ENCODE assay signal across 1 cellular context in the genomic region with DNA sequence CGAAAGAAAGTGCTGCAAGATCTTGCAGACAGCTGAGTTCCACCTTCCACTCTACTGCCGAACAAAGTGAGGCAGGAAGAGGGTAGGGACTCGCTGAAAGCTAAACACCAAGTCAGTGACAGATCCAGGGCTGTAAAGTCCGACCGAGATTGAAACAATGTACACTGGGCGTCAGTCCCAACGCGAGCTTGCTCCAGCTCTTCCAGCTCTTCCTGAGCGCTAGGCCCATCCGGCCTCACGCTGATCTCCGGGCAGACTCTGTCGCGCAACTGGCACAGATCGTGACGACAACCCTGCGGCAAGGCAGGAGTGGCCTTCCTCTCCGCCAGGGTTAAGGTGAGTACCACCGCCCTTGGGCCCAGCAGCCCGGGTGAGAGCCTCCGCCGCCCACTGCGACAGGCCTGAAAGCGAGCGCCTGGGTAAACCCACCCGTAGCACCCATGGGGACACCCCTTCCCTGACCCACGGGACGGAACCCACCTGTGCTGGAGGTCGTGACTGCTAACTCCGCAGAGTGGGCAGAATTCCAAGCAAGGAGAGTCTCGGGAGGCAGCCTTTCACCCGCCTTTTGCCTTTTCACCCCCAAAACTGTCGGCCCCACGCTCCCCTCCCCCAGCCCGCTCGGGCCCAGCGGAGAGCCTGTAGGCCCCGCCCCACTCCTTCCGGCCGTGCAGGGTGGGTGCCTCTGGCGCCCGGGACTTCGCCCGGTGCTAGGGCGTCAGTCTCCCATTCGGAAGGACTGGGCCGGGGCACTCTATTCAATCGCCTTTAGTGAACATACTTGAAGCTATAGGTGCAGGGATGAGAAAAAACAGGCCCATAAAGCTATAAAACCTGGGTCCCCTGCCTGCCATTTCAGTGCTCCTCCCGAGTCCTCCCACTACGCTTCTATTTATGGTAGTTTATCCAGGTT.
TF ChIP-seq lines count a peak whose summit lies in the region.

A gene (plus strand): TSS at position 275 of the 913 bp plus-strand sequence.
A gene with protein sequence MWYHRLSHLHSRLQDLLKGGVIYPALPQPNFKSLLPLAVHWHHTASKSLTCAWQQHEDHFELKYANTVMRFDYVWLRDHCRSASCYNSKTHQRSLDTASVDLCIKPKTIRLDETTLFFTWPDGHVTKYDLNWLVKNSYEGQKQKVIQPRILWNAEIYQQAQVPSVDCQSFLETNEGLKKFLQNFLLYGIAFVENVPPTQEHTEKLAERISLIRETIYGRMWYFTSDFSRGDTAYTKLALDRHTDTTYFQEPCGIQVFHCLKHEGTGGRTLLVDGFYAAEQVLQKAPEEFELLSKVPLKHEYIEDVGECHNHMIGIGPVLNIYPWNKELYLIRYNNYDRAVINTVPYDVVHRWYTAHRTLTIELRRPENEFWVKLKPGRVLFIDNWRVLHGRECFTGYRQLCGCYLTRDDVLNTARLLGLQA (minus strand): TSS at position 641 of the 913 bp plus-strand sequence. CDS start 67,676 bp downstream, outside the sequence.

TF ChIP-seq in K562, 482 proteins besides CTCF, POLR2A, EP300 and RAD21 (continued from another document and continues in another):
- TF ChIP-seq, protein P1, sequence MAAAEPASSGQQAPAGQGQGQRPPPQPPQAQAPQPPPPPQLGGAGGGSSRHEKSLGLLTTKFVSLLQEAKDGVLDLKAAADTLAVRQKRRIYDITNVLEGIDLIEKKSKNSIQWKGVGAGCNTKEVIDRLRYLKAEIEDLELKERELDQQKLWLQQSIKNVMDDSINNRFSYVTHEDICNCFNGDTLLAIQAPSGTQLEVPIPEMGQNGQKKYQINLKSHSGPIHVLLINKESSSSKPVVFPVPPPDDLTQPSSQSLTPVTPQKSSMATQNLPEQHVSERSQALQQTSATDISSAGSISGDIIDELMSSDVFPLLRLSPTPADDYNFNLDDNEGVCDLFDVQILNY (CRISPR knock-in tag; IDR thresholded peaks at IDR 0.05), result 0 out of 2 replicates have a peak, but pooled peaks have one; percentile 31
- TF ChIP-seq, protein P2, sequence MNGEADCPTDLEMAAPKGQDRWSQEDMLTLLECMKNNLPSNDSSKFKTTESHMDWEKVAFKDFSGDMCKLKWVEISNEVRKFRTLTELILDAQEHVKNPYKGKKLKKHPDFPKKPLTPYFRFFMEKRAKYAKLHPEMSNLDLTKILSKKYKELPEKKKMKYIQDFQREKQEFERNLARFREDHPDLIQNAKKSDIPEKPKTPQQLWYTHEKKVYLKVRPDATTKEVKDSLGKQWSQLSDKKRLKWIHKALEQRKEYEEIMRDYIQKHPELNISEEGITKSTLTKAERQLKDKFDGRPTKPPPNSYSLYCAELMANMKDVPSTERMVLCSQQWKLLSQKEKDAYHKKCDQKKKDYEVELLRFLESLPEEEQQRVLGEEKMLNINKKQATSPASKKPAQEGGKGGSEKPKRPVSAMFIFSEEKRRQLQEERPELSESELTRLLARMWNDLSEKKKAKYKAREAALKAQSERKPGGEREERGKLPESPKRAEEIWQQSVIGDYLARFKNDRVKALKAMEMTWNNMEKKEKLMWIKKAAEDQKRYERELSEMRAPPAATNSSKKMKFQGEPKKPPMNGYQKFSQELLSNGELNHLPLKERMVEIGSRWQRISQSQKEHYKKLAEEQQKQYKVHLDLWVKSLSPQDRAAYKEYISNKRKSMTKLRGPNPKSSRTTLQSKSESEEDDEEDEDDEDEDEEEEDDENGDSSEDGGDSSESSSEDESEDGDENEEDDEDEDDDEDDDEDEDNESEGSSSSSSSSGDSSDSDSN (IDR thresholded peaks at IDR 0.05; ENCODE audit: borderline replicate concordance in 1 of 2, low read depth in 2 of 2, low read length in 2 of 2), result 0 out of 4 replicates have a peak, but pooled peaks of 1 of the 2 experiments have one; percentile 24
- TF ChIP-seq GABPB1 (CRISPR knock-in tag; IDR thresholded peaks at IDR 0.05) (peak; percentile 82), ZNF778 (CRISPR knock-in tag; IDR thresholded peaks at IDR 0.05) (no peak), JUND (IDR thresholded peaks at IDR 0.05; ENCODE audit: borderline replicate concordance, low read depth, low read length) (no peak), JUND (tag; IDR thresholded peaks at IDR 0.05; ENCODE audit: borderline replicate concordance, low read depth, low read length) (no peak; the same call in 2 of the 3 replicates), NFRKB (IDR thresholded peaks at IDR 0.05; ENCODE audit: low read depth) (peak; percentile 51; the same call in 1 of the 2 replicates), POLR2G (IDR thresholded peaks at IDR 0.05; ENCODE audit: low read depth, low read length) (peak; percentile 82), ZBTB7A (IDR thresholded peaks at IDR 0.05; ENCODE audit: borderline replicate concordance, control insufficient read depth, low read depth, low read length) (peak; percentile 34; the same call in 1 of the 2 replicates), TEAD1 (CRISPR knock-in tag; IDR thresholded peaks at IDR 0.05) (0 out of 4 replicates have a peak, but pooled peaks of 1 of the 2 experiments have one; percentile 32), ZNF197 (CRISPR knock-in tag; IDR thresholded peaks at IDR 0.05; ENCODE audit: low read depth) (no peak), ETV1 (tag; conservative IDR thresholded peaks at IDR 0.05; ENCODE audit: low read depth) (0 out of 2 replicates have a peak, but pooled peaks have one; percentile 36), KAT7 (CRISPR knock-in tag; IDR thresholded peaks at IDR 0.05; ENCODE audit: borderline replicate concordance) (peak; percentile 26; the same call in 1 of the 2 replicates), YY1 (IDR thresholded peaks at IDR 0.05; ENCODE audit: borderline replicate concordance in 1 of 3, control insufficient read depth in 1 of 3, extremely low read depth in 1 of 3, insufficient read depth in 3 of 3, insufficient read length in 1 of 3, insufficient replicate concordance in 2 of 3, low read depth in 1 of 3, low read length in 2 of 3) (peak in 2 of 3 experiments; percentile 4 to 22), SAFB (IDR thresholded peaks at IDR 0.05; ENCODE audit: borderline replicate concordance, low read depth, low read length) (no peak), TGIF2 (CRISPR knock-in tag; IDR thresholded peaks at IDR 0.05) (no peak), GABPA (tag; conservative IDR thresholded peaks at IDR 0.05; ENCODE audit: low read depth) (peak; percentile 80), POLR2AphosphoS5 (IDR thresholded peaks at IDR 0.05; ENCODE audit: control insufficient read depth, insufficient read depth, low read depth, low read length) (peak; percentile 14; the same call in 1 of the 2 replicates), MEF2A (IDR thresholded peaks at IDR 0.05; ENCODE audit: control insufficient read depth, low read depth, low read length) (0 out of 2 replicates have a peak, but pooled peaks have one; percentile 7), NR4A1 (CRISPR knock-in tag; IDR thresholded peaks at IDR 0.05) (no peak), NR4A1 (tag; IDR thresholded peaks at IDR 0.05) (no peak), CREB1 (IDR thresholded peaks at IDR 0.05) (0 out of 2 replicates have a peak, but pooled peaks have one; percentile 27), CREB1 (CRISPR knock-in tag; IDR thresholded peaks at IDR 0.05) (0 out of 2 replicates have a peak, but pooled peaks have one; percentile 18), YBX1 (IDR thresholded peaks at IDR 0.05) (no peak), RBFOX2 (IDR thresholded peaks at IDR 0.05; ENCODE audit: low read depth, low read length) (peak; percentile 76), NBN (IDR thresholded peaks at IDR 0.05; ENCODE audit: low read depth) (no peak), TBP (optimal IDR thresholded peaks at IDR 0.05; ENCODE audit: low read depth, low read length) (peak; percentile 29), RNF2 (IDR thresholded peaks at IDR 0.05) (peak; percentile 26; the same call in 1 of the 2 replicates), MAZ (CRISPR knock-in tag; conservative IDR thresholded peaks at IDR 0.05 in 1 of 2, IDR thresholded peaks at IDR 0.05 in 1 of 2) (peak in 1 of 2 experiments; percentile 29; a peak in 1 of 4 replicates), SUPT5H (IDR thresholded peaks at IDR 0.05) (peak; percentile 61), ZNF224 (CRISPR knock-in tag; IDR thresholded peaks at IDR 0.05) (no peak), TOE1 (IDR thresholded peaks at IDR 0.05; ENCODE audit: borderline replicate concordance) (0 out of 2 replicates have a peak, but pooled peaks have one; percentile 28), TOE1 (CRISPR knock-in tag; IDR thresholded peaks at IDR 0.05; ENCODE audit: borderline replicate concordance, low read depth) (no peak), HNRNPL (IDR thresholded peaks at IDR 0.05; ENCODE audit: low read depth, low read length) (no peak), ZFX (CRISPR knock-in tag; IDR thresholded peaks at IDR 0.05) (peak; percentile 97), ZNF175 (CRISPR knock-in tag; IDR thresholded peaks at IDR 0.05; ENCODE audit: low read depth) (0 out of 2 replicates have a peak, but pooled peaks have one; percentile 31)
- TF ChIP-seq, protein P3, sequence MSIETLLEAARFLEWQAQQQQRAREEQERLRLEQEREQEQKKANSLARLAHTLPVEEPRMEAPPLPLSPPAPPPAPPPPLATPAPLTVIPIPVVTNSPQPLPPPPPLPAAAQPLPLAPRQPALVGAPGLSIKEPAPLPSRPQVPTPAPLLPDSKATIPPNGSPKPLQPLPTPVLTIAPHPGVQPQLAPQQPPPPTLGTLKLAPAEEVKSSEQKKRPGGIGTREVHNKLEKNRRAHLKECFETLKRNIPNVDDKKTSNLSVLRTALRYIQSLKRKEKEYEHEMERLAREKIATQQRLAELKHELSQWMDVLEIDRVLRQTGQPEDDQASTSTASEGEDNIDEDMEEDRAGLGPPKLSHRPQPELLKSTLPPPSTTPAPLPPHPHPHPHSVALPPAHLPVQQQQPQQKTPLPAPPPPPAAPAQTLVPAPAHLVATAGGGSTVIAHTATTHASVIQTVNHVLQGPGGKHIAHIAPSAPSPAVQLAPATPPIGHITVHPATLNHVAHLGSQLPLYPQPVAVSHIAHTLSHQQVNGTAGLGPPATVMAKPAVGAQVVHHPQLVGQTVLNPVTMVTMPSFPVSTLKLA (conservative IDR thresholded peaks at IDR 0.05), result 0 out of 4 replicates have a peak, but pooled peaks of 1 of the 2 experiments have one; percentile 24
- TF ChIP-seq, protein P4, sequence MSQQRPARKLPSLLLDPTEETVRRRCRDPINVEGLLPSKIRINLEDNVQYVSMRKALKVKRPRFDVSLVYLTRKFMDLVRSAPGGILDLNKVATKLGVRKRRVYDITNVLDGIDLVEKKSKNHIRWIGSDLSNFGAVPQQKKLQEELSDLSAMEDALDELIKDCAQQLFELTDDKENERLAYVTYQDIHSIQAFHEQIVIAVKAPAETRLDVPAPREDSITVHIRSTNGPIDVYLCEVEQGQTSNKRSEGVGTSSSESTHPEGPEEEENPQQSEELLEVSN (IDR thresholded peaks at IDR 0.05; ENCODE audit: borderline replicate concordance in 1 of 2, extremely low read depth in 1 of 2, insufficient read depth in 1 of 2, insufficient read length in 1 of 2, low read depth in 1 of 2, low read length in 1 of 2, poor library complexity in 1 of 2, severe bottlenecking in 1 of 2), result peak in 1 of 2 experiments; percentile 48
- TF ChIP-seq, protein P5, sequence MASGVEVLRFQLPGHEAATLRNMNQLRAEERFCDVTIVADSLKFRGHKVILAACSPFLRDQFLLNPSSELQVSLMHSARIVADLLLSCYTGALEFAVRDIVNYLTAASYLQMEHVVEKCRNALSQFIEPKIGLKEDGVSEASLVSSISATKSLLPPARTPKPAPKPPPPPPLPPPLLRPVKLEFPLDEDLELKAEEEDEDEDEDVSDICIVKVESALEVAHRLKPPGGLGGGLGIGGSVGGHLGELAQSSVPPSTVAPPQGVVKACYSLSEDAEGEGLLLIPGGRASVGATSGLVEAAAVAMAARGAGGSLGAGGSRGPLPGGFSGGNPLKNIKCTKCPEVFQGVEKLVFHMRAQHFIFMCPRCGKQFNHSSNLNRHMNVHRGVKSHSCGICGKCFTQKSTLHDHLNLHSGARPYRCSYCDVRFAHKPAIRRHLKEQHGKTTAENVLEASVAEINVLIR (CRISPR knock-in tag; IDR thresholded peaks at IDR 0.05), result no peak
- TF ChIP-seq, protein P6, sequence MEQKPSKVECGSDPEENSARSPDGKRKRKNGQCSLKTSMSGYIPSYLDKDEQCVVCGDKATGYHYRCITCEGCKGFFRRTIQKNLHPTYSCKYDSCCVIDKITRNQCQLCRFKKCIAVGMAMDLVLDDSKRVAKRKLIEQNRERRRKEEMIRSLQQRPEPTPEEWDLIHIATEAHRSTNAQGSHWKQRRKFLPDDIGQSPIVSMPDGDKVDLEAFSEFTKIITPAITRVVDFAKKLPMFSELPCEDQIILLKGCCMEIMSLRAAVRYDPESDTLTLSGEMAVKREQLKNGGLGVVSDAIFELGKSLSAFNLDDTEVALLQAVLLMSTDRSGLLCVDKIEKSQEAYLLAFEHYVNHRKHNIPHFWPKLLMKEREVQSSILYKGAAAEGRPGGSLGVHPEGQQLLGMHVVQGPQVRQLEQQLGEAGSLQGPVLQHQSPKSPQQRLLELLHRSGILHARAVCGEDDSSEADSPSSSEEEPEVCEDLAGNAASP (IDR thresholded peaks at IDR 0.05), result no peak
- TF ChIP-seq, protein P7, sequence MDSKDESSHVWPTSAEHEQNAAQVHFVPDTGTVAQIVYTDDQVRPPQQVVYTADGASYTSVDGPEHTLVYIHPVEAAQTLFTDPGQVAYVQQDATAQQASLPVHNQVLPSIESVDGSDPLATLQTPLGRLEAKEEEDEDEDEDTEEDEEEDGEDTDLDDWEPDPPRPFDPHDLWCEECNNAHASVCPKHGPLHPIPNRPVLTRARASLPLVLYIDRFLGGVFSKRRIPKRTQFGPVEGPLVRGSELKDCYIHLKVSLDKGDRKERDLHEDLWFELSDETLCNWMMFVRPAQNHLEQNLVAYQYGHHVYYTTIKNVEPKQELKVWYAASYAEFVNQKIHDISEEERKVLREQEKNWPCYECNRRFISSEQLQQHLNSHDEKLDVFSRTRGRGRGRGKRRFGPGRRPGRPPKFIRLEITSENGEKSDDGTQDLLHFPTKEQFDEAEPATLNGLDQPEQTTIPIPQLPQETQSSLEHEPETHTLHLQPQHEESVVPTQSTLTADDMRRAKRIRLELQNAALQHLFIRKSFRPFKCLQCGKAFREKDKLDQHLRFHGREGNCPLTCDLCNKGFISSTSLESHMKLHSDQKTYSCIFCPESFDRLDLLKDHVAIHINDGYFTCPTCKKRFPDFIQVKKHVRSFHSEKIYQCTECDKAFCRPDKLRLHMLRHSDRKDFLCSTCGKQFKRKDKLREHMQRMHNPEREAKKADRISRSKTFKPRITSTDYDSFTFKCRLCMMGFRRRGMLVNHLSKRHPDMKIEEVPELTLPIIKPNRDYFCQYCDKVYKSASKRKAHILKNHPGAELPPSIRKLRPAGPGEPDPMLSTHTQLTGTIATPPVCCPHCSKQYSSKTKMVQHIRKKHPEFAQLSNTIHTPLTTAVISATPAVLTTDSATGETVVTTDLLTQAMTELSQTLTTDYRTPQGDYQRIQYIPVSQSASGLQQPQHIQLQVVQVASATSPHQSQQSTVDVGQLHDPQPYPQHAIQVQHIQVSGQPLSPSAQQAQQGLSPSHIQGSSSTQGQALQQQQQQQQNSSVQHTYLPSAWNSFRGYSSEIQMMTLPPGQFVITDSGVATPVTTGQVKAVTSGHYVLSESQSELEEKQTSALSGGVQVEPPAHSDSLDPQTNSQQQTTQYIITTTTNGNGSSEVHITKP (IDR thresholded peaks at IDR 0.05; ENCODE audit: partially characterized antibody), result peak; percentile 89
- TF ChIP-seq, protein P8, sequence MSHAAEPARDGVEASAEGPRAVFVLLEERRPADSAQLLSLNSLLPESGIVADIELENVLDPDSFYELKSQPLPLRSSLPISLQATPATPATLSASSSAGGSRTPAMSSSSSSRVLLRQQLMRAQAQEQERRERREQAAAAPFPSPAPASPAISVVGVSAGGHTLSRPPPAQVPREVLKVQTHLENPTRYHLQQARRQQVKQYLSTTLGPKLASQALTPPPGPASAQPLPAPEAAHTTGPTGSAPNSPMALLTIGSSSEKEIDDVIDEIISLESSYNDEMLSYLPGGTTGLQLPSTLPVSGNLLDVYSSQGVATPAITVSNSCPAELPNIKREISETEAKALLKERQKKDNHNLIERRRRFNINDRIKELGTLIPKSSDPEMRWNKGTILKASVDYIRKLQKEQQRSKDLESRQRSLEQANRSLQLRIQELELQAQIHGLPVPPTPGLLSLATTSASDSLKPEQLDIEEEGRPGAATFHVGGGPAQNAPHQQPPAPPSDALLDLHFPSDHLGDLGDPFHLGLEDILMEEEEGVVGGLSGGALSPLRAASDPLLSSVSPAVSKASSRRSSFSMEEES (CRISPR knock-in tag; IDR thresholded peaks at IDR 0.05), result no peak
